Comparison of ENCODE assay signal across 8 cellular contexts in the genomic region with DNA sequence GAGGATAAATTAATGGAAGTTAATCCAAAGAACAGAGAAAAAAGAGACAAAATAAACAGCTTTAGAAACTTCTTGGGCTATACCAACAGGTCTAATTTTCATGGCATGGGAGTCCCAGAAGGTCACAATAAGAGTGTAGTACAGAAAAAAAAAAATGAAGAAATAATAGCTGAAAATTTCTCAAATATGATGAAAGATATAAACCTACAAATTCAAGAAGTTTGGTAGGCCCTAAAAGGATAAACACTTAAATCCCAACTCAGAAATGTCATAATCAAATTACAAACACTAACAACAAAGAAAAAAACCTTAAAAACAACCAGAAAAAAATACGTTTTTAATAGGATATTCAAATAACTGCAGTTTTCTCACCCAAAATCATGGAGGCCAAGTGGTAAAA.
"Had no signal": no experiment of that assay in that cellular context is flagged by ENCODE, and none has a peak within 500 bp of the region (broad histone marks: within the 10 kb centered on the region; RNA-seq: fewer than 3 reads in every experiment).

No MANE protein-coding gene starts in this region.

- H3K27ac ChIP-seq: GM23248 had no signal

- H3K4me1 ChIP-seq: HAP-1 had no signal

- H3K4me3 ChIP-seq: GM23248, GM23338, HAP-1 had no signal

- DNase-seq: GM23248, GOT3, H7, H9, HCEC 1CT, HFFc6 had no signal

- H3K36me3 ChIP-seq: HAP-1 had no signal
